ENCODE assay signal across 1 cellular context in the genomic region with DNA sequence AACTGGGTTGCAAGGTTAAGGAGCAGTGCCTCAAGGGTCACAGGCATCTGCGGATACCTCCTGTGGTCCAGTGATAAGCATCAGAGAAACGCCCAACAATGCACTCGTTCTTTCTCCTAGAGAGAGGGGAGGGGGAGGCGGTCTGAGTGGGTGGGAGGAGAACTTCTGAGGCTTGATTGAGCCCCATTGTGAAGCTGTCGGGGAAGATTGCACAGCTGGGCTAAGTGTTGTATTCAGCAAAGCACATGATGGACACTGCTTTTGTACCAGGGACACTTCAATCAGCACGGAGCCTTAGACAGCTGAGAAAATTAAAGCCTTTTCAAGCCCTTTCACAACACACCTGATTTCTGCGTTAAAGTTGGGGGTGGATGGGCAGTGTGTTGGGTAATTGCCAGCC.
TF ChIP-seq lines count a peak whose summit lies in the region.

No MANE protein-coding gene starts in this region.

TF ChIP-seq in WTC11, 78 proteins besides CTCF, POLR2A, EP300 and RAD21 (continued from another document):
- TF ChIP-seq ZNF425 (CRISPR knock-in tag; conservative IDR thresholded peaks at IDR 0.05) (no peak), SOX15 (CRISPR knock-in tag; IDR thresholded peaks at IDR 0.05) (no peak), TCF7 (CRISPR knock-in tag; IDR thresholded peaks at IDR 0.05; ENCODE audit: low read depth) (no peak), IRF2 (CRISPR knock-in tag; IDR thresholded peaks at IDR 0.05; ENCODE audit: borderline replicate concordance, low read depth) (no peak), ZNF423 (CRISPR knock-in tag; IDR thresholded peaks at IDR 0.05) (no peak), ZNF671 (CRISPR knock-in tag; IDR thresholded peaks at IDR 0.05) (no peak), GRHL2 (CRISPR knock-in tag; IDR thresholded peaks at IDR 0.05; ENCODE audit: insufficient replicate concordance, severe bottlenecking) (no peak)
TF ChIP-seq in WTC11: peak in this region for 0.
